In the genomic region with DNA sequence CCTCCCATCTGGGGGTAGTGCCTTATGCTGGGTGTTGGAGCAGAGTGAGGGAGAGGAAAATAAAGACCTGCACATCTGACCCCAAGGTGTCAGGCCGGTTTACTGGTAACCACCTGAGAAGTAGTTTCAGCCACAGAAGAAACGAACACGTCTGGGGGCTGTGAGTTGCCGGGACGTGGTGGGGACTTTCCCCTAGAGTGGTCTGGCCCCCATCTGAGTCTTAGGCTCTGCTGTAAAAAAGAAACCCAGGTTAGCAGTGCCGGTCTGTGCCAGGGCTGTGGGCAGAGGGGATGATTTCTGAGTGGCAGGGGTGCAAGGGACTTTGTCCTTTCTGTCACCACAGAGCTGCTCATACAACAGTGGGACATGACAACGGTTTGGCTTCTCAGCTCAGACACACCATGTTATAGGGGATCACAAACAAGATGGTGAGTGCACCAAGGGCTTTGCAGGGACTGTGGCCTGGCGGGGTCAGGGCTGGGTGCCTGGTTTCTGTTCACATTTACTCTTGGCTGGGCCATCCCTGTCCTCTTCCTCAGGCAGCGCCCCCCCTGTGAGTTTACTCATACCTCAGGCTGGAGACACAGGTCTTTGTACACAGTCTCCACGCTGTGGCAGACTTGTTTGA, we compare ENCODE assay signal across 14 cellular contexts. TPM values are rescaled to one million over a fixed set of nuclear protein-coding genes. Genes with fewer than 3 reads are reported as not detected.
DNase-seq lines count a peak whose midpoint lies in the region; ATAC-seq and TF ChIP-seq lines count a peak whose summit lies in the region.
"Had no signal": no experiment of that assay in that cellular context is flagged by ENCODE, and none has a peak within 500 bp of the region (broad histone marks: within the 10 kb centered on the region; RNA-seq: fewer than 3 reads in every experiment).

No MANE protein-coding gene starts in this region.

- no peaks in the 10 kb centered on the region for H3K4me1 ChIP-seq in osteoblast (ENCODE audit: insufficient read depth, low read length)
- H3K4me1 ChIP-seq: left ventricle myocardium inferior, SJSA1 had no signal

- H3K27me3 ChIP-seq in osteoblast (ENCODE audit: insufficient read depth, low read length): no peaks in the 10 kb centered on the region
- H3K27me3 ChIP-seq: SJSA1 had no signal

- peak; percentile 82 for ATAC-seq in GM21447 (IDR thresholded peaks at IDR 0.05; ENCODE audit: unreplicated experiment)
- peak; percentile 86 for ATAC-seq in HG03354 (IDR thresholded peaks at IDR 0.05; ENCODE audit: poor library complexity, severe bottlenecking, unreplicated experiment)
- ATAC-seq in left colon: no peak
- ATAC-seq: GM23338, K562 had no signal

- peak; percentile 21 for DNase-seq in osteoblast (ENCODE audit: insufficient read length, low spot score, missing footprints)
- DNase-seq in NCI-H1436 treated with DMSO at 0.1 percent for 48 hours (lab: John Stamatoyannopoulos, UW): no peak
- DNase-seq in left colon: no peak
- no peak for DNase-seq in COR-L47 (lab: John Stamatoyannopoulos, UW)
- DNase-seq: DMS153, left ventricle myocardium inferior, NCI-H2171 treated with DMSO at 0.1 percent for 48 hours, posterior cingulate gyrus had no signal

- H3K36me3 ChIP-seq in osteoblast (ENCODE audit: insufficient read depth, low read length): peaks cover 9% of the 10 kb centered on the region

- H3K4me3 ChIP-seq in osteoblast (ENCODE audit: insufficient read depth, low read length): no peak overlapping the region
- H3K4me3 ChIP-seq: GM23338, K562, left ventricle myocardium inferior, SJSA1 had no signal

- intact Hi-C loops in left colon (cut with DNase I, micrococcal nuclease): no loop called here

- no peak overlapping the region for H2AFZ ChIP-seq in osteoblast (ENCODE audit: low read length)
- H2AFZ ChIP-seq: GM23338 had no signal

- H3K79me2 ChIP-seq in osteoblast (ENCODE audit: insufficient read depth, low read length): no peaks in the 10 kb centered on the region

- no peak overlapping the region for H3K27ac ChIP-seq in osteoblast (ENCODE audit: low read depth, low read length)
- H3K27ac ChIP-seq: left ventricle myocardium inferior, SJSA1 had no signal

- H4K20me1 ChIP-seq in osteoblast (ENCODE audit: insufficient read depth, low read length): no peaks in the 10 kb centered on the region

- in situ Hi-C loops in GM18951 (cut with MboI; ENCODE audit: low sequenced_read_pairs, unreplicated experiment): no loop called here

- no peak for TF ChIP-seq CTCF in osteoblast (IDR thresholded peaks at IDR 0.05; ENCODE audit: extremely low read depth, low read depth, low read length)

- no peak overlapping the region for H3K4me2 ChIP-seq in osteoblast (ENCODE audit: insufficient read depth, low read length)
- H3K4me2 ChIP-seq: GM23338 had no signal

- no peaks in the 10 kb centered on the region for H3K9me3 ChIP-seq in osteoblast (ENCODE audit: low read depth, low read length)
- H3K9me3 ChIP-seq: left ventricle myocardium inferior, SJSA1 had no signal

- TF ChIP-seq POLR2A in GM18951 (IDR thresholded peaks at IDR 0.05; ENCODE audit: extremely low read depth, insufficient read depth, insufficient read length): peak; percentile 22

RNA-seq across cellular contexts. Expression of gene GCDH, which starts 9.0 kb away (rescaled TPM):
- total RNA-seq in osteoblast (23.0 and 31.1 TPM in 2 replicates), left colon (10 to 100 TPM; 20.8 to 22.8 TPM)

RNA-seq across cellular contexts. Expression of gene KLF1, which starts 13.0 kb away (rescaled TPM):
- total RNA-seq in osteoblast (not detected in 2 replicates), left colon (not detected)
- total RNA-seq: left ventricle myocardium inferior, SJSA1 had no signal

RNA-seq across cellular contexts. Expression of gene DNASE2, which starts 18.8 kb away (rescaled TPM):
- total RNA-seq in osteoblast: 48.1 and 61.0 TPM in 2 replicates
- total RNA-seq in left colon: 10 to 100 TPM; 27.7 to 39.4 TPM

RNA-seq across cellular contexts. Expression of gene SYCE2, which starts 19.1 kb away (rescaled TPM):
- total RNA-seq in osteoblast (0.29 TPM in 1 of 2 replicates, not detected in the other), left colon (not detected)
- total RNA-seq: left ventricle myocardium inferior had no signal

RNA-seq across cellular contexts. Expression of gene FARSA, which starts 33.5 kb away (rescaled TPM):
- total RNA-seq in osteoblast: 41.0 and 47.8 TPM in 2 replicates
- 10 to 100 TPM; 42.4 to 61.2 TPM for total RNA-seq in left colon
